Comparison of ENCODE assay signal across 6 cellular contexts in the genomic region with DNA sequence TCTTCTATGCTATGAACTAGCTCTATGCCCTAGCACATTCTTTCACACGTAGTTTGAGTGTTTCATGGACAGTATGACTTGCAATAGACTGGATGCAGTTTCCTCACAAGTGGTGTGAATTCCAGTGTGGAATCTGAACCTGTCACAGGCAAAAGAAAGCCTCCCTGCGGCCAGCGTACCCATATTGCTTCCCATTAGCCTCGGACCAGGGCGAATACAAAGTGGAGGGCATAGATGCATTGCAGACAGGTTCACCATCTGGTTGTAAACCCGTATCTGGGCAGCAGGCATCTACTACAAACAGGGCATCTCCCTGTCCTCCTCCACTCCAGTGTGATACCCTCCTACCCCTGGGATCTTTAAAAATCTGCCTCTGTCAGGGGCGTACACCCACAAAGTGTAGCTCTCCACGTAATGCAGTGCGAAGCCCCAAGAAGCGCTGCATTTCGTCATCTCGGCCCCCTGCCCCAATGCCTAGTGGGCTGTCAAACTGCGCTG. TPM values are rescaled to one million over a fixed set of nuclear protein-coding genes. Genes with fewer than 3 reads are reported as not detected.
DNase-seq lines count a peak whose midpoint lies in the region; ATAC-seq, FAIRE-seq and TF ChIP-seq lines count a peak whose summit lies in the region.

No MANE protein-coding gene starts in this region.

- no peaks in the 10 kb centered on the region for H3K79me1 ChIP-seq in H9 (ENCODE audit: insufficient read depth, low read depth, low read length, poor library complexity, severe bottlenecking)

- H3K4me1 Mint-ChIP-seq in H9 = peaks cover 20 to 25% of the 10 kb centered on the region in 2 experiments
- peaks cover 21% of the 10 kb centered on the region for H3K4me1 Mint-ChIP-seq in activated naive CD8-positive, alpha-beta T cell treated with anti-CD3 and anti-CD28 coated beads, Interleukin-2, amount 50 U/mL, for 24 hours

- no peaks in the 10 kb centered on the region; the same call in 1 of the 2 replicates for H3K4me1 ChIP-seq in H9 (ENCODE audit: insufficient read depth, low read length)
- H3K4me1 ChIP-seq in prostate gland (replicated peaks) = peaks cover 5% of the 10 kb centered on the region

- peak overlapping the region; percentile 74 for H3K9ac ChIP-seq in H9 (ENCODE audit: extremely low read depth, insufficient read length, low read length)

- no peak overlapping the region for H2AK5ac ChIP-seq in H9 (ENCODE audit: insufficient read length, low read length)

- no peak overlapping the region for H3K56ac ChIP-seq in H9 (ENCODE audit: insufficient read length, low read depth, low read length)

- no peak for FAIRE-seq in GM12891 (lab: Jason Lieb, UNC)

- H3K9me3 Mint-ChIP-seq in H9 = no peaks in the 10 kb centered on the region; a peak in 1 of 5 replicates
- no peaks in the 10 kb centered on the region for H3K9me3 Mint-ChIP-seq in activated naive CD8-positive, alpha-beta T cell treated with anti-CD3 and anti-CD28 coated beads, Interleukin-2, amount 50 U/mL, for 24 hours

- H3K27me3 ChIP-seq in H9 (ENCODE audit: insufficient read depth, low read length) (no peaks in the 10 kb centered on the region), prostate gland (replicated peaks; ENCODE audit: insufficient read depth) (no peaks in the 10 kb centered on the region)

- H3K36me3 Mint-ChIP-seq in H9 (ENCODE audit: insufficient read depth in 1 of 3, low read depth in 3 of 3) = no peaks in the 10 kb centered on the region; a peak in 2 of 7 replicates
- no peaks in the 10 kb centered on the region for H3K36me3 Mint-ChIP-seq in activated naive CD8-positive, alpha-beta T cell treated with anti-CD3 and anti-CD28 coated beads, Interleukin-2, amount 50 U/mL, for 24 hours (ENCODE audit: low read depth)

- no peak for ATAC-seq in activated naive CD8-positive, alpha-beta T cell treated with anti-CD3 and anti-CD28 coated beads, Interleukin-2, amount 50 U/mL, for 24 hours
- no peak for ATAC-seq in HG03135 (IDR thresholded peaks at IDR 0.05; ENCODE audit: unreplicated experiment)

- TF ChIP-seq CTCF in H9 (conservative IDR thresholded peaks at IDR 0.05) (no peak), coronary artery (IDR thresholded peaks at IDR 0.05) (no peak), prostate gland (IDR thresholded peaks at IDR 0.05) (no peak)

- peak overlapping the region; percentile 64; the same call in 1 of the 2 replicates for H3K14ac ChIP-seq in H9 (ENCODE audit: insufficient read depth, low read length)

- TF ChIP-seq POLR2A in prostate gland (IDR thresholded peaks at IDR 0.05) (no peak), GM12891 (IDR thresholded peaks at IDR 0.05; ENCODE audit: low read depth, low read length) (no peak)

- H2BK12ac ChIP-seq in H9 (ENCODE audit: insufficient read length, low read depth, low read length) = no peak overlapping the region

- no peak overlapping the region for H2BK5ac ChIP-seq in H9 (ENCODE audit: insufficient read length, low read length)

- no peak overlapping the region; a peak in 4 of 7 replicates for H3K27ac Mint-ChIP-seq in H9
- no peak overlapping the region for H3K27ac Mint-ChIP-seq in activated naive CD8-positive, alpha-beta T cell treated with anti-CD3 and anti-CD28 coated beads, Interleukin-2, amount 50 U/mL, for 24 hours

- H3K23me2 ChIP-seq in H9 (ENCODE audit: insufficient read length, low read depth, low read length, poor library complexity, severe bottlenecking) = peaks cover 9% of the 10 kb centered on the region

- no peak overlapping the region for H2BK15ac ChIP-seq in H9 (ENCODE audit: low read depth, low read length)

- no peak overlapping the region for H2BK20ac ChIP-seq in H9 (ENCODE audit: low read depth, low read length, poor library complexity, severe bottlenecking)

- H3K4me2 ChIP-seq in H9 (ENCODE audit: insufficient read depth, insufficient read length, low read length) = peak overlapping the region; percentile 94

- H3K27ac ChIP-seq in H9 (ENCODE audit: insufficient read length, low read depth, low read length) (no peak overlapping the region), coronary artery (peak overlapping the region; percentile 83 to 100), prostate gland (peak overlapping the region; percentile 97 to 99)

- DNase-seq in H9 (no peak), coronary artery (ENCODE audit: low spot score) (no peak), prostate gland (ENCODE audit: low spot score) (no peak), GM12891 (ENCODE audit: insufficient read length, low spot score) (no peak)
- no peak for DNase-seq in activated naive CD8-positive, alpha-beta T cell treated with anti-CD3 and anti-CD28 coated beads, Interleukin-2, amount 50 U/mL, for 24 hours

- H3K18ac ChIP-seq in H9 (ENCODE audit: insufficient read length, low read depth, low read length) = peak overlapping the region; percentile 52

- intact Hi-C loops in prostate gland (cut with DNase I) = loop anchor here (1.0 to 2.0 kb wide), 2 partner anchors 12 to 15 kb away; a partner anchor contains a TSS

- no peak overlapping the region for H4K91ac ChIP-seq in H9 (ENCODE audit: insufficient read length, low read depth, low read length)

- H3K27me3 Mint-ChIP-seq in H9 (ENCODE audit: low read depth) = peaks cover 8% of the 10 kb centered on the region
- H3K27me3 Mint-ChIP-seq in activated naive CD8-positive, alpha-beta T cell treated with anti-CD3 and anti-CD28 coated beads, Interleukin-2, amount 50 U/mL, for 24 hours = no peaks in the 10 kb centered on the region

- peak overlapping the region; percentile 91 for H3K4me3 ChIP-seq in coronary artery
- H3K4me3 ChIP-seq in prostate gland = peak overlapping the region; percentile 61 to 80

- no peaks in the 10 kb centered on the region for H3K79me2 ChIP-seq in H9 (ENCODE audit: insufficient read depth, low read length)

- H3T11ph ChIP-seq in H9 (ENCODE audit: low read length) = no peak overlapping the region

- WGBS in H9 (ENCODE audit: extremely low coverage, insufficient read length, low lambda C conversion rate) = no CpG with 5 or more reads among the region's 13 CpGs
- 8% methylated on average over 13 of the region's 13 CpGs for WGBS in prostate gland

- H4K20me1 ChIP-seq in H9 (ENCODE audit: control insufficient read depth, insufficient read depth, insufficient read length) = no peaks in the 10 kb centered on the region

- no peak overlapping the region for H3K4ac ChIP-seq in H9 (ENCODE audit: low read depth, low read length)

- no peak overlapping the region for H4K5ac ChIP-seq in H9 (ENCODE audit: insufficient read length, low read depth, low read length)

- no peak overlapping the region for H4K8ac ChIP-seq in H9 (replicated peaks; ENCODE audit: insufficient read length, low read depth, low read length)

- no peak overlapping the region for H3K23ac ChIP-seq in H9 (ENCODE audit: insufficient read length, low read depth, low read length)

- H2BK120ac ChIP-seq in H9 (ENCODE audit: low read depth, low read length, poor library complexity, severe bottlenecking) = no peak overlapping the region

- H3K4me3 Mint-ChIP-seq in H9 = no peak overlapping the region
- no peak overlapping the region for H3K4me3 Mint-ChIP-seq in activated naive CD8-positive, alpha-beta T cell treated with anti-CD3 and anti-CD28 coated beads, Interleukin-2, amount 50 U/mL, for 24 hours

- H3K9me3 ChIP-seq in H9 (ENCODE audit: control insufficient read depth, low read depth, low read length) = no peaks in the 10 kb centered on the region
- no peaks in the 10 kb centered on the region for H3K9me3 ChIP-seq in prostate gland

- H2AFZ ChIP-seq in H9 (ENCODE audit: low read length) = no peak overlapping the region

- peaks cover 3 to 4% of the 10 kb centered on the region in 2 donors for H3K36me3 ChIP-seq in prostate gland

TF ChIP-seq in GM12891, 5 proteins besides CTCF, POLR2A, EP300 and RAD21:
- TF ChIP-seq TAF1 (IDR thresholded peaks at IDR 0.05; ENCODE audit: low read depth, low read length) = no peak
TF ChIP-seq in GM12891: peak in this region for 0.

RNA-seq across cellular contexts. Expression of a gene that starts 1.4 kb away (rescaled TPM):
- total RNA-seq in H9 (2021) (54.0 and 56.0 TPM in 2 replicates), prostate gland (100 to 1,000 TPM in 1 of 2 donors, 10 to 100 TPM in 1; 64.6 to 145 TPM)
- 18.5 TPM for polyA plus RNA-seq in GM12891 (2012; ENCODE audit: low read depth, missing spikeins)

RNA-seq across cellular contexts. Expression of a gene that starts 12.8 kb away (rescaled TPM):
- total RNA-seq in H9 (2021) (120 and 126 TPM in 2 replicates), prostate gland (100 to 1,000 TPM in 1 of 2 donors, 10 to 100 TPM in 1; 33.9 to 121 TPM)
- 18.2 TPM for polyA plus RNA-seq in GM12891 (2012; ENCODE audit: low read depth, missing spikeins)

RNA-seq across cellular contexts. Expression of a gene that starts 25.3 kb away (rescaled TPM):
- total RNA-seq in H9 (2021) (52.4 and 53.7 TPM in 2 replicates), prostate gland (10 to 100 TPM; 37.1 to 61.6 TPM)
- 27.4 TPM for polyA plus RNA-seq in GM12891 (2012; ENCODE audit: low read depth, missing spikeins)

RNA-seq across cellular contexts. Expression of a gene that starts 34.2 kb away (rescaled TPM):
- total RNA-seq in H9 (2021) (2.9 and 3.2 TPM in 2 replicates), prostate gland (1 to 10 TPM in 1 of 2 donors, under 1 TPM in 1; 0.32 to 8.4 TPM)
- 0.40 TPM for polyA plus RNA-seq in GM12891 (2012; ENCODE audit: low read depth, missing spikeins)

RNA-seq across cellular contexts. Expression of a gene that starts 34.7 kb away (rescaled TPM):
- 109 and 113 TPM in 2 replicates for total RNA-seq in H9 (2021)
- 10 to 100 TPM; 36.6 to 48.5 TPM for total RNA-seq in prostate gland
- polyA plus RNA-seq in GM12891 (2012; ENCODE audit: low read depth, missing spikeins) = 25.0 TPM
